In the genomic region with DNA sequence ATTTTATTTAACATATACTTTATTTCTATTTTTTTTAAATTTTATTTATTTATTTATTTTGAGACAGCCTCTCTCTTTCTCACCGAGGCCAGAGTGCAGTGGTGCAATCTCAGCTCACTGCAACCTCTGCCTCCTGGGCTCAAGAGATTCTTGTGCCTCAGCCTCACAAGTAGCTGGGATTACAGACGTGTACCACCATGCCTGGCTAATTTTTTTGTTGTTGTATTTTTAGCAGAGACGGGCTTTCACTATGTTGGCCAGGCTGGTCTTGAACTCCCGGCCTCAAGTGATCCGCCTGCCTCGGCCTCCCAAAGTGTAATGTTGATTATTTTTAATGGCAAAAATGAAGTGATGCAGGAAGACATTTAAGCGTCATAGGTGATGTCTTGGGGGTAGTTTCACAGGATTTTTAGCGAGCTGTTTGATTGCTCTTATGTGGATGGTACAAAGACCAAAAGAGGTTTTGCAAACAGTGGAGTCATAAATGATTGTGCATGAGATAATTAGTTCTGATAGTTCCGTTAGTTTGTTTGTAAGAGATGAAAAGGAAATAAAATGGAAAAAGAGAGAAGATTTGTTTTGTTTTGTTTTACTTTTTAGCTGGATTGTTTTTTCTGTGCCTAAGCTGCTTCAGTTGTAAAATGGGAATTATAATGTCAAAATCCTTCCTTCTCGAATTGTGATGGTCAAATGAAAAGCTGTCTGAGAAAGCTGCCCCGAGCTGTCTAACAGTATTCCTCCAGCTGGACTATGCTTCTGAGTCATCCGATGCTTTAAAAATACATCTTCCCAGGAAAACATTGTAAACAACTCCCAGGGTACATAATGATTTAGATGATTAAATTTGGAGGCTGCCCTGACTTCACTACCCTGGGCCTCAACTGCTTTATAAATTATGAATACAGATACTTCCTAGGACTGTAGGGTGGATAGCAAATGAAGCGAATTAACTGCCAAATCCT, we compare ENCODE assay signal across 13 cellular contexts. TPM values are rescaled to one million over a fixed set of nuclear protein-coding genes. Genes with fewer than 3 reads are reported as not detected.
DNase-seq lines count a peak whose midpoint lies in the region; ATAC-seq, FAIRE-seq and TF ChIP-seq lines count a peak whose summit lies in the region.
"Had no signal": no experiment of that assay in that cellular context is flagged by ENCODE, and none has a peak within 500 bp of the region (broad histone marks: within the 10 kb centered on the region; RNA-seq: fewer than 3 reads in every experiment).

No MANE protein-coding gene starts in this region.

- intact Hi-C loops in activated CD4-positive, alpha-beta T cell treated with anti-CD3 and anti-CD28 coated beads for 36 hours (cut with DNase I, micrococcal nuclease), result no loop called here
- intact Hi-C loops in GM12878 (cut with micrococcal nuclease; ENCODE audit: unreplicated experiment), result no loop called here

- no peaks in the 10 kb centered on the region for H3K9me3 ChIP-seq in OCI-LY1 (ENCODE audit: low read length)
- no peaks in the 10 kb centered on the region for H3K9me3 ChIP-seq in GM12878 (replicated peaks; ENCODE audit: control insufficient read depth, insufficient read depth, low read length)
- H3K9me3 ChIP-seq: uterus had no signal

- no peaks in the 10 kb centered on the region for H3K27me3 ChIP-seq in OCI-LY1 (ENCODE audit: insufficient read depth, low read length)
- H3K27me3 ChIP-seq in GM12878 (replicated peaks in 1 of 2; ENCODE audit: control insufficient read depth in 2 of 2, insufficient read depth in 2 of 2, low read length in 1 of 2), result no peaks in the 10 kb centered on the region
- H3K27me3 ChIP-seq: uterus had no signal

- TF ChIP-seq POLR2A in GM12878 (IDR thresholded peaks at IDR 0.05; ENCODE audit: low read depth, low read length), result no peak

- H4K20me1 ChIP-seq in OCI-LY1 (ENCODE audit: insufficient read depth, low read length), result no peaks in the 10 kb centered on the region
- H4K20me1 ChIP-seq in GM12878 (ENCODE audit: control insufficient read depth, insufficient read depth), result no peaks in the 10 kb centered on the region

- no peaks in the 10 kb centered on the region for H3K9me3 Mint-ChIP-seq in activated CD4-positive, alpha-beta T cell treated with anti-CD3 and anti-CD28 coated beads for 36 hours (ENCODE audit: low read depth)

- TSS peak; percentile 3 for BruUV-seq in GM12878 (replicated peaks; lab: Mats Ljungman, UMichigan)

- H3K4me3 ChIP-seq in OCI-LY1 (ENCODE audit: low read depth, low read length, poor library complexity, severe bottlenecking) (peak overlapping the region; percentile 27), GM12878 (peak overlapping the region; percentile 57; the same call in 1 of the 2 replicates)
- H3K4me3 ChIP-seq: uterus had no signal

- POLR2A ChIA-PET in activated CD4-positive, alpha-beta T cell treated with anti-CD3 and anti-CD28 coated beads for 36 hours (lab: Charles Lee), result interaction anchor here (1.3 to 2.4 kb wide), 3 partner anchors 11 to 105 kb away, joined by 5 to 9 read pairs (median 5); no protein-coding TSS in a partner anchor
- POLR2A ChIA-PET in GM12878 (lab: Charles Lee), result interaction anchor here (1.2 to 14.4 kb wide), 7 partner anchors 11 to 25 kb away, joined by 4 to 214 read pairs (median 6); a partner anchor contains a TSS

- TF ChIP-seq CTCF in OCI-LY1 (IDR thresholded peaks at IDR 0.05; ENCODE audit: low read length) (no peak), GM12878 (IDR thresholded peaks at IDR 0.05 in 2 of 3, conservative IDR thresholded peaks at IDR 0.05 in 1 of 3; ENCODE audit: control insufficient read depth in 2 of 3, extremely low read depth in 1 of 3, insufficient read depth in 1 of 3, low read depth in 3 of 3, low read length in 3 of 3) (no peak)

- H2AFZ ChIP-seq in OCI-LY1 (ENCODE audit: low read length), result no peak overlapping the region
- H2AFZ ChIP-seq in GM12878 (ENCODE audit: control insufficient read depth, low read depth, low read length), result no peak overlapping the region

- no peak for TF ChIP-seq EP300 in GM12878 (IDR thresholded peaks at IDR 0.05; ENCODE audit: borderline replicate concordance in 1 of 2, control insufficient read depth in 1 of 2, low read depth in 2 of 2, low read length in 2 of 2)

- H3K9ac ChIP-seq in OCI-LY1 (ENCODE audit: low read length) (peak overlapping the region; percentile 1; the same call in 1 of the 2 replicates), GM12878 (ENCODE audit: control insufficient read depth, insufficient read depth, low read length) (no peak overlapping the region; the same call in 1 of the 2 replicates)

- SMC1A ChIA-PET in GM12878 (lab: Charles Lee; ENCODE audit: uncharacterized antibody, unreplicated experiment), result interaction anchor here (0.9 to 15.0 kb wide), 11 partner anchors 11 to 114 kb away, joined by 3 to 336 read pairs (median 8); a partner anchor contains a TSS

- peaks cover 100% of the 10 kb centered on the region for H3K79me2 ChIP-seq in OCI-LY1 (ENCODE audit: insufficient read depth, low read length)
- peaks cover 99% of the 10 kb centered on the region for H3K79me2 ChIP-seq in GM12878 (ENCODE audit: control insufficient read depth, insufficient read depth, low read length)

- H3K4me1 Mint-ChIP-seq in activated CD4-positive, alpha-beta T cell treated with anti-CD3 and anti-CD28 coated beads for 36 hours, result peaks cover 83% of the 10 kb centered on the region

- FAIRE-seq in GM12878 (lab: Jason Lieb, UNC), result no peak

- peaks cover 84% of the 10 kb centered on the region for H3K36me3 Mint-ChIP-seq in activated CD4-positive, alpha-beta T cell treated with anti-CD3 and anti-CD28 coated beads for 36 hours (ENCODE audit: low read depth)

- ATAC-seq in activated CD4-positive, alpha-beta T cell treated with anti-CD3 and anti-CD28 coated beads for 36 hours, result no peak
- ATAC-seq in GM12878, result no peak
- ATAC-seq in HG02970 (IDR thresholded peaks at IDR 0.05; ENCODE audit: low FRiP score, unreplicated experiment), result no peak
- ATAC-seq in HG02610 (IDR thresholded peaks at IDR 0.05; ENCODE audit: unreplicated experiment), result no peak
- ATAC-seq in HG03342 (IDR thresholded peaks at IDR 0.05; ENCODE audit: unreplicated experiment), result no peak

- RAD21 ChIA-PET in GM12878 (lab: Charles Lee; ENCODE audit: unreplicated experiment), result interaction anchor here (0.6 to 12.9 kb wide), 10 partner anchors 9 to 510 kb away, joined by 3 to 179 read pairs (median 4); a partner anchor contains a TSS

- TF ChIP-seq RAD21 in GM12878 (IDR thresholded peaks at IDR 0.05; ENCODE audit: insufficient read depth, low read depth, low read length), result no peak

- peaks cover 89% of the 10 kb centered on the region for H3K36me3 ChIP-seq in OCI-LY1 (ENCODE audit: insufficient read depth, low read length)
- peaks cover 6 to 17% of the 10 kb centered on the region in 2 experiments for H3K36me3 ChIP-seq in GM12878 (ENCODE audit: control insufficient read depth in 2 of 2, insufficient read depth in 2 of 2, low read length in 1 of 2)
- H3K36me3 ChIP-seq: uterus had no signal

- peak overlapping the region; percentile 93 for H3K27ac Mint-ChIP-seq in activated CD4-positive, alpha-beta T cell treated with anti-CD3 and anti-CD28 coated beads for 36 hours

- H3K27ac ChIP-seq in OCI-LY1 (ENCODE audit: low read depth, low read length, poor library complexity, severe bottlenecking), result peak overlapping the region; percentile 70
- H3K27ac ChIP-seq in GM12878 (ENCODE audit: control insufficient read depth, insufficient read depth), result peak overlapping the region; percentile 36; the same call in 1 of the 2 replicates

- CTCF ChIA-PET in activated CD4-positive, alpha-beta T cell treated with anti-CD3 and anti-CD28 coated beads for 36 hours (lab: Charles Lee), result interaction anchor here (0.6 to 5.7 kb wide), 11 partner anchors 9 to 488 kb away, joined by 3 to 33 read pairs (median 5); no protein-coding TSS in a partner anchor
- CTCF ChIA-PET in GM12878 (lab: Yijun Ruan, JAX), result interaction anchor here (0.6 to 3.4 kb wide), 10 partner anchors 12 to 364 kb away, joined by 3 to 10 read pairs (median 4); no protein-coding TSS in a partner anchor

- peak overlapping the region; percentile 75 for H3K4me3 Mint-ChIP-seq in activated CD4-positive, alpha-beta T cell treated with anti-CD3 and anti-CD28 coated beads for 36 hours

- H3K9me2 ChIP-seq in OCI-LY1 (ENCODE audit: low read depth, low read length), result no peaks in the 10 kb centered on the region

- in situ Hi-C loops in GM12878 (cut with MboI), result no loop called here

- H3K4me2 ChIP-seq in OCI-LY1 (ENCODE audit: low read length), result peak overlapping the region; percentile 56
- H3K4me2 ChIP-seq in GM12878 (ENCODE audit: control insufficient read depth, insufficient read depth), result peak overlapping the region; percentile 45

- 1% methylated on average over 13 of the region's 13 CpGs for WGBS in GM12878 (ENCODE audit: insufficient coverage, insufficient replicate concordance, low lambda C conversion rate, missing lambda C conversion rate)

- H3F3A ChIP-seq in OCI-LY1 (ENCODE audit: insufficient read depth, low read length), result no peaks in the 10 kb centered on the region

- H3K4me1 ChIP-seq in OCI-LY1 (ENCODE audit: insufficient read depth, low read length, severe bottlenecking), result peaks cover 99% of the 10 kb centered on the region
- H3K4me1 ChIP-seq in GM12878 (ENCODE audit: control insufficient read depth, insufficient read depth, low read length), result peaks cover 45% of the 10 kb centered on the region
- H3K4me1 ChIP-seq: uterus had no signal

- H3K27me3 Mint-ChIP-seq in activated CD4-positive, alpha-beta T cell treated with anti-CD3 and anti-CD28 coated beads for 36 hours, result no peaks in the 10 kb centered on the region

- no peak for DNase-seq in activated CD4-positive, alpha-beta T cell treated with anti-CD3 and anti-CD28 coated beads for 36 hours
- no peak for DNase-seq in activated CD4-positive, alpha-beta T cell treated with anti-CD3 and anti-CD28 coated beads, Interleukin-2, amount 50 U/mL, for 1 hour
- DNase-seq in GM12878 (ENCODE audit: low read depth, low spot score), result no peak
- DNase-seq in renal cortical epithelial cell (ENCODE audit: low read depth), result peak; percentile 16
- DNase-seq: OCI-M1; stimulated activated CD8-positive, alpha-beta memory T cell treated with anti-CD3 and anti-CD28 coated beads, Interleukin-4, amount 100 ng/mL, for 48 hours; T1000; uterus had no signal

RNA-seq across cellular contexts. Expression of a gene that starts 14.7 kb away (rescaled TPM):
- total RNA-seq in activated CD4-positive, alpha-beta T cell treated with anti-CD3 and anti-CD28 coated beads for 36 hours, result 10 to 100 TPM; 74.7 to 83.6 TPM
- 89.6 and 93.8 TPM in 2 replicates for total RNA-seq in GM12878 (2013; cell fraction: nucleolus; rRNA removed)
- total RNA-seq in GM12878 (2014; rRNA removed) (47.2 and 49.3 TPM in 2 replicates), GM12878 (2014; rRNA removed; fragmentation: Illumina TruSeq; extraction: Trizol) (46.5 and 48.1 TPM in 2 replicates), GM12878 (2021) (64.5 and 65.7 TPM in 2 replicates), renal cortical epithelial cell (not detected in 2 replicates)
- 44.8 TPM for polyA plus RNA-seq in GM12878 (2011; ENCODE audit: low read depth)
- polyA plus RNA-seq in GM12878 (2011; rRNA removed) (120 and 128 TPM in 2 replicates), GM12878 (2014; fragmentation: Illumina TruSeq; extraction: Trizol) (51.9 and 67.1 TPM in 2 replicates), GM12878 (2014; fragmentation: Nextera tagmentation; extraction: Ambion mirVana) (10 to 100 TPM; 48.9 to 78.4 TPM), GM12878 (2014; rRNA removed) (48.4 and 49.5 TPM in 2 replicates), GM12878 (2016; fragmentation: Nextera tagmentation; extraction: Ambion mirVana) (10 to 100 TPM; 63.8 to 64.4 TPM)
- polyA plus RNA-seq in GM12878 (2011; cell fraction: cytosol; rRNA removed), result 117 and 119 TPM in 2 replicates
- 75.7 and 87.1 TPM in 2 replicates for polyA plus RNA-seq in GM12878 (2011; cell fraction: nucleus; rRNA removed)
- polyA plus RNA-seq in GM12878 (2012), result 56.8 and 82.4 TPM in 2 replicates
- 176 and 260 TPM in 2 replicates for polyA minus RNA-seq in GM12878 (2011; rRNA and poly(A)+ RNA removed)
- 56.8 and 63.4 TPM in 2 replicates for polyA minus RNA-seq in GM12878 (2011; cell fraction: cytosol; rRNA and poly(A)+ RNA removed)
- 91.3 and 105 TPM in 2 replicates for polyA minus RNA-seq in GM12878 (2011; cell fraction: nucleus; rRNA and poly(A)+ RNA removed)
- total RNA-seq: osteoblast had no signal

Comparison
In these comparisons a context has a peak if more than half of its experiments do, and no peak if none do; other contexts are left out.
1. RNA of a gene that starts 14.7 kb away (total RNA-seq): 74.7 to 83.6 TPM in activated CD4-positive, alpha-beta T cell treated with anti-CD3 and anti-CD28 coated beads for 36 hours and 46.5 to 93.8 TPM in GM12878; not detected in renal cortical epithelial cell; every median in the first group is over 10 times any median in the second.